10 cellular contexts compared by ENCODE assay signal in genomic region chr1:205477759-205478247, GRCh38. TPM values are rescaled to one million over a fixed set of nuclear protein-coding genes. Genes with fewer than 3 reads are reported as not detected.
A peak's percentile ranks its signal among the peaks of the same experiment; 100 is the strongest.
DNase-seq lines count a peak whose midpoint lies in the region; ATAC-seq and TF ChIP-seq lines count a peak whose summit lies in the region.
"Had no signal": no experiment of that assay in that cellular context is flagged by ENCODE, and none has a peak within 500 bp of the region (broad histone marks: within the 10 kb centered on the region; RNA-seq: fewer than 3 reads in every experiment).

No MANE protein-coding gene starts in this region.

- intact Hi-C loops in testis (cut with DNase I; ENCODE audit: low total_unique reads): no loop called here

- TF ChIP-seq CTCF in HFF-Myc (IDR thresholded peaks at IDR 0.05; ENCODE audit: low read depth, low read length, missing control alignments) (no peak), fibroblast of mammary gland (conservative IDR thresholded peaks at IDR 0.05; ENCODE audit: control insufficient read depth, insufficient read depth, low read depth, low read length) (no peak), testis (IDR thresholded peaks at IDR 0.05) (no peak)

- no peak for TF ChIP-seq POLR2A in testis (IDR thresholded peaks at IDR 0.05)

- no peak overlapping the region for H3K4me3 ChIP-seq in HFF-Myc (replicated peaks; ENCODE audit: low read depth, low read length)
- no peak overlapping the region for H3K4me3 ChIP-seq in fibroblast of mammary gland (ENCODE audit: control insufficient read depth, low read depth, low read length)
- H3K4me3 ChIP-seq in testis: no peak overlapping the region
- H3K4me3 ChIP-seq: ovary had no signal

- no peak overlapping the region for H3K27ac ChIP-seq in testis
- H3K27ac ChIP-seq: ovary had no signal

- DNase-seq in HFF-Myc (ENCODE audit: extremely low read depth, low read depth) (peak; percentile 20), RPMI7951 (ENCODE audit: low read depth) (peak; percentile 81), fibroblast of mammary gland (ENCODE audit: low read depth) (peak; percentile 30), testis (peak; percentile 79), iPS-NIHi7 (ENCODE audit: extremely low spot score) (no peak)
- DNase-seq: stimulated activated naive CD4-positive, alpha-beta T cell treated with Interleukin-2 at 50 U/mL for 16 hours had no signal

- H3K4me1 ChIP-seq in testis: peaks cover 7% of the 10 kb centered on the region

- H3K36me3 ChIP-seq in testis (ENCODE audit: low read depth, missing control alignments): no peaks in the 10 kb centered on the region
- H3K36me3 ChIP-seq: ovary had no signal

- H3K9me3 ChIP-seq in testis: no peaks in the 10 kb centered on the region
- H3K9me3 ChIP-seq: ovary had no signal

- WGBS in testis, 2 donors: 68 to 72% methylated on average over 8 to 12 of the region's 12 CpGs

- no peaks in the 10 kb centered on the region for H3K27me3 ChIP-seq in testis
- H3K27me3 ChIP-seq: ovary had no signal

- ATAC-seq in HG02642 (IDR thresholded peaks at IDR 0.05; ENCODE audit: poor library complexity, unreplicated experiment) (no peak), HG03097 (IDR thresholded peaks at IDR 0.05; ENCODE audit: low FRiP score, unreplicated experiment) (no peak)

RNA-seq across cellular contexts. Expression of gene BLACAT1, which starts 22.0 kb away (rescaled TPM):
- total RNA-seq in RPMI7951 (2014; rRNA removed; shearing (Covaris generic)): not detected in 2 replicates
- total RNA-seq in testis: 10 to 100 TPM; 14.4 to 15.5 TPM
- polyA plus RNA-seq in testis (ENCODE audit: insufficient read depth, low read depth, low replicate concordance): 5.9 TPM
- polyA plus RNA-seq: IgD-negative memory B cell had no signal

RNA-seq across cellular contexts. Expression of gene CDK18, which starts 26.7 kb away (rescaled TPM):
- total RNA-seq in RPMI7951 (2014; rRNA removed; shearing (Covaris generic)): under 0.01 and 0.36 TPM in 2 replicates
- total RNA-seq in testis: 1 to 10 TPM; 6.5 to 8.5 TPM
- polyA plus RNA-seq in testis (ENCODE audit: insufficient read depth, low read depth, low replicate concordance): 9.2 TPM

RNA-seq across cellular contexts. Expression of gene LEMD1, which starts 55.9 kb away (rescaled TPM):
- total RNA-seq in RPMI7951 (2014; rRNA removed; shearing (Covaris generic)): not detected in 2 replicates
- 10 to 100 TPM; 35.2 to 71.1 TPM for total RNA-seq in testis
- polyA plus RNA-seq in testis (ENCODE audit: insufficient read depth, low read depth, low replicate concordance): 83.2 TPM
- polyA plus RNA-seq: IgD-negative memory B cell had no signal

Comparison
In these comparisons a context has a peak if more than half of its experiments do, and no peak if none do; other contexts are left out.
1. RNA of gene BLACAT1, which starts 22.0 kb away (total RNA-seq): 14.4 to 15.5 TPM in testis; not detected in RPMI7951; every median in the first group is over 10 times any median in the second.
2. RNA of gene LEMD1, which starts 55.9 kb away (total RNA-seq): 35.2 to 71.1 TPM in testis; not detected in RPMI7951; every median in the first group is over 10 times any median in the second.